ENCODE assay signal across 22 cellular contexts in the genomic region with DNA sequence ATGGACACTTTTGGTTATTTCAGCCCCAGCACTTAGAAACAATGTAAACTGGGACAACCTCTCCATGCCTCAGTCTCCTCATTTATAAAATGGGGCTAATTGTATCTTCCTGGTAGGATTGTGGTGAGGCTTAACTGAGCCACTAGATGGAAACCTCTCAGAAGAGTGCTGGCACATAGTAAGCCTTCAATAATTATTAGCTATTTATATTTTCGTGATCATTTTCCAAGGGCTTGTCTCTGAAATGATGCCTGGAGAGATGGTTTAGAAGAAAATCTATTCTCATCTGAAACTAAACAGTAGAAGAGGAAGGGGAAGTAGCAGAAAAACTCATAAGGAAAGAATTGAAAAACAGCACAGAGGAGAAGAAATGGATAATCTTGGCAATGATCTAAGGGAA. TPM values are rescaled to one million over a fixed set of nuclear protein-coding genes. Genes with fewer than 3 reads are reported as not detected.
"Had no signal": no experiment of that assay in that cellular context is flagged by ENCODE, and none has a peak within 500 bp of the region (broad histone marks: within the 10 kb centered on the region; RNA-seq: fewer than 3 reads in every experiment).

No MANE protein-coding gene starts in this region.

- ATAC-seq: body of pancreas; right cardiac atrium; stimulated activated naive CD8-positive, alpha-beta T cell treated with anti-CD3 and anti-CD28 coated beads, Interleukin-15, Interleukin-2, amounts not matched to agents 100 U/mL and 50 U/mL, for 24 hours had no signal

- H3K27ac Mint-ChIP-seq: activated naive CD4-positive, alpha-beta T cell treated with anti-CD3 and anti-CD28 coated beads, Interleukin-2, amount 50 U/mL, for 72 hours had no signal

- H3K4me3 ChIP-seq: body of pancreas, coronary artery, esophagus muscularis mucosa, left ventricle myocardium inferior, transverse colon had no signal

- H3K9me3 Mint-ChIP-seq: activated naive CD4-positive, alpha-beta T cell treated with anti-CD3 and anti-CD28 coated beads, Interleukin-2, amount 50 U/mL, for 72 hours had no signal

- H3K36me3 ChIP-seq: esophagus muscularis mucosa, left ventricle myocardium inferior, transverse colon had no signal

- H3K9me3 ChIP-seq: body of pancreas, esophagus muscularis mucosa, left ventricle myocardium inferior, transverse colon had no signal

- H3K27ac ChIP-seq: body of pancreas, coronary artery, esophagus muscularis mucosa, left ventricle myocardium inferior, transverse colon had no signal

- DNase-seq: activated CD4-positive, alpha-beta T cell treated with anti-CD3 and anti-CD28 coated beads, Interleukin-2, amount 50 U/mL, for 1 hour; activated CD4-positive, CD25-positive, alpha-beta regulatory T cell; activated effector memory CD4-positive, alpha-beta T cell treated with Interleukin-2 at 50 U/mL for 16 hours; activated T-cell treated with anti-CD3 and anti-CD28 coated beads for 4 hours; amygdala; body of pancreas; caudate nucleus; hypothalamus; left ventricle myocardium inferior; naive B cell; nucleus accumbens; right cardiac atrium; small intestine; stimulated activated CD4-positive, alpha-beta T cell treated with anti-CD3 and anti-CD28 coated beads, Interleukin-4, amount 100 ng/mL, for 4 hours; stimulated activated naive CD8-positive, alpha-beta T cell treated with anti-CD3 and anti-CD28 coated beads, Interleukin-15, Interleukin-2, amounts not matched to agents 100 U/mL and 50 U/mL, for 24 hours; transverse colon had no signal

- FAIRE-seq: small intestine had no signal

RNA-seq across cellular contexts. Expression of a gene that starts 6.8 kb away (rescaled TPM):
- total RNA-seq: body of pancreas, esophagus muscularis mucosa, kidney epithelial cell, left ventricle myocardium inferior, mononuclear cell, posterior vena cava, right cardiac atrium, transverse colon had no signal

RNA-seq across cellular contexts. Expression of a gene that starts 46.5 kb away (rescaled TPM):
- total RNA-seq: activated naive CD4-positive, alpha-beta T cell treated with anti-CD3 and anti-CD28 coated beads, Interleukin-2, amount 50 U/mL, for 72 hours; kidney epithelial cell; left ventricle myocardium inferior; posterior vena cava; right cardiac atrium; transverse colon had no signal

RNA-seq across cellular contexts. Expression of a gene that starts 52.0 kb away (rescaled TPM):
- total RNA-seq: activated naive CD4-positive, alpha-beta T cell treated with anti-CD3 and anti-CD28 coated beads, Interleukin-2, amount 50 U/mL, for 72 hours; body of pancreas; esophagus muscularis mucosa; kidney epithelial cell; left ventricle myocardium inferior; posterior vena cava; right cardiac atrium; transverse colon had no signal
